ENCODE assay signal across 26 cellular contexts in genomic region chr18:59340817-59341216, GRCh38. TPM values are rescaled to one million over a fixed set of nuclear protein-coding genes. Genes with fewer than 3 reads are reported as not detected.
DNase-seq lines count a peak whose midpoint lies in the region; ATAC-seq and TF ChIP-seq lines count a peak whose summit lies in the region.
"Had no signal": no experiment of that assay in that cellular context is flagged by ENCODE, and none has a peak within 500 bp of the region (broad histone marks: within the 10 kb centered on the region; RNA-seq: fewer than 3 reads in every experiment).

No MANE protein-coding gene starts in this region.

- no peak overlapping the region for H2AFZ ChIP-seq in PC-9

- BruUV-seq in MCF 10A (replicated peaks; lab: Mats Ljungman, UMichigan) (no TSS peak), PC-9 (replicated peaks; lab: Mats Ljungman, UMichigan) (no TSS peak)

- no peak for DNase-seq in MCF 10A (ENCODE audit: unreplicated experiment)
- no peak for DNase-seq in breast epithelium (ENCODE audit: low spot score in 2 of 2)
- no peak for DNase-seq in activated T-helper 1 cell treated with anti-CD3 and anti-CD28 coated beads, Interleukin-12 subunit alpha, Interleukin-12 subunit beta, Interleukin-2, Interleukin-4 antibody, amounts not matched to agents 30 ng/mL and 10 ng/mL and 1 ng/mL, durations not matched to agents 14 hours and 24 hours and 36 hours (ENCODE audit: low spot score)
- DNase-seq in NAMALWA (ENCODE audit: low spot score), result no peak
- DNase-seq in PC-9, result no peak
- no peak for DNase-seq in esophagus squamous epithelium (lab: John Stamatoyannopoulos, UW)
- DNase-seq: activated B cell treated with CpG ODN at 0.5 μM for 24 hours; activated CD8-positive, alpha-beta memory T cell treated with anti-CD3 and anti-CD28 coated beads, Interleukin-2, amount 50 U/mL, for 48 hours; adrenal gland; AML-193; colonic mucosa; kidney glomerular epithelial cell; mammary epithelial cell; NCI-H1105 treated with DMSO at 0.1 percent for 48 hours; occipital lobe; small intestine; stimulated activated CD4-positive, alpha-beta T cell treated with anti-CD3 and anti-CD28 coated beads, Interleukin-2, amount 100 ng/mL, for 48 hours; stomach; transverse colon had no signal

- CTCF ChIA-PET in MCF 10A (lab: Yijun Ruan, JAX) (interaction anchor here (0.6 kb wide), 1 partner anchor 13 kb away, joined by 3 read pairs; no protein-coding TSS in a partner anchor), PC-9 (lab: Charles Lee) (no interaction called here)

- no peaks in the 10 kb centered on the region for H3F3A ChIP-seq in PC-9 (ENCODE audit: insufficient read depth, low read depth)

- H3K27me3 Mint-ChIP-seq in MCF 10A (ENCODE audit: insufficient read depth, unreplicated experiment), result no peaks in the 10 kb centered on the region
- no peaks in the 10 kb centered on the region for H3K27me3 Mint-ChIP-seq in activated T-helper 1 cell treated with anti-CD3 and anti-CD28 coated beads, Interleukin-12 subunit alpha, Interleukin-12 subunit beta, Interleukin-2, Interleukin-4 antibody, amounts not matched to agents 30 ng/mL and 10 ng/mL and 1 ng/mL, durations not matched to agents 14 hours and 24 hours and 36 hours (ENCODE audit: insufficient read depth)
- H3K27me3 Mint-ChIP-seq: activated B cell treated with CpG ODN at 0.5 μM for 24 hours had no signal

- peaks cover 6% of the 10 kb centered on the region for H3K4me1 Mint-ChIP-seq in MCF 10A (ENCODE audit: insufficient read depth, unreplicated experiment)
- H3K4me1 Mint-ChIP-seq in activated T-helper 1 cell treated with anti-CD3 and anti-CD28 coated beads, Interleukin-12 subunit alpha, Interleukin-12 subunit beta, Interleukin-2, Interleukin-4 antibody, amounts not matched to agents 30 ng/mL and 10 ng/mL and 1 ng/mL, durations not matched to agents 14 hours and 24 hours and 36 hours (ENCODE audit: low read depth), result peaks cover 60% of the 10 kb centered on the region
- H3K4me1 Mint-ChIP-seq: activated B cell treated with CpG ODN at 0.5 μM for 24 hours had no signal

- H3K4me3 ChIP-seq in breast epithelium (no peak overlapping the region), PC-9 (no peak overlapping the region), esophagus squamous epithelium (no peak overlapping the region)
- H3K4me3 ChIP-seq: adrenal gland, colonic mucosa, stomach, transverse colon had no signal

- TF ChIP-seq POLR2A in breast epithelium (IDR thresholded peaks at IDR 0.05), result no peak
- no peak for TF ChIP-seq POLR2A in esophagus squamous epithelium (IDR thresholded peaks at IDR 0.05)

- POLR2A ChIA-PET in MCF 10A (lab: Yijun Ruan, JAX), result no interaction called here
- POLR2A ChIA-PET in PC-9 (lab: Charles Lee; ENCODE audit: unreplicated experiment), result no interaction called here

- no peaks in the 10 kb centered on the region for H3K9me2 ChIP-seq in PC-9 (ENCODE audit: insufficient read depth)

- TF ChIP-seq CTCF in MCF 10A (IDR thresholded peaks at IDR 0.05; ENCODE audit: unreplicated experiment) (no peak), breast epithelium (IDR thresholded peaks at IDR 0.05) (no peak), PC-9 (conservative IDR thresholded peaks at IDR 0.05) (no peak), esophagus squamous epithelium (IDR thresholded peaks at IDR 0.05) (no peak)

- intact Hi-C loops in MCF 10A (cut with micrococcal nuclease) (no loop called here), breast epithelium (cut with DNase I; ENCODE audit: low total_unique reads) (no loop called here), PC-9 (cut with micrococcal nuclease; ENCODE audit: unreplicated experiment) (no loop called here), esophagus squamous epithelium (cut with DNase I) (no loop called here)
- intact Hi-C loops in activated T-helper 1 cell treated with anti-CD3 and anti-CD28 coated beads, Interleukin-12 subunit alpha, Interleukin-12 subunit beta, Interleukin-2, Interleukin-4 antibody, amounts not matched to agents 30 ng/mL and 10 ng/mL and 1 ng/mL, durations not matched to agents 14 hours and 24 hours and 36 hours (cut with micrococcal nuclease), result loop anchor here (1.0 kb wide), 1 partner anchor 17 kb away; no protein-coding TSS in a partner anchor

- peak overlapping the region; percentile 20 for H3K27ac Mint-ChIP-seq in MCF 10A (ENCODE audit: low read depth, unreplicated experiment)
- H3K27ac Mint-ChIP-seq in activated T-helper 1 cell treated with anti-CD3 and anti-CD28 coated beads, Interleukin-12 subunit alpha, Interleukin-12 subunit beta, Interleukin-2, Interleukin-4 antibody, amounts not matched to agents 30 ng/mL and 10 ng/mL and 1 ng/mL, durations not matched to agents 14 hours and 24 hours and 36 hours, result peak overlapping the region; percentile 80
- H3K27ac Mint-ChIP-seq: activated B cell treated with CpG ODN at 0.5 μM for 24 hours had no signal

- no peaks in the 10 kb centered on the region for H3K4me1 ChIP-seq in breast epithelium
- H3K4me1 ChIP-seq in PC-9 (replicated peaks; ENCODE audit: insufficient read depth), result no peaks in the 10 kb centered on the region
- H3K4me1 ChIP-seq in esophagus squamous epithelium, result no peaks in the 10 kb centered on the region
- H3K4me1 ChIP-seq: adrenal gland, colonic mucosa, transverse colon had no signal

- H3K9me3 ChIP-seq in breast epithelium (peaks cover 8 to 28% of the 10 kb centered on the region in 2 donors), PC-9 (ENCODE audit: insufficient read depth, low read depth) (no peaks in the 10 kb centered on the region), esophagus squamous epithelium (peaks cover 0 to 5% (median 0%) of the 10 kb centered on the region in 3 donors)
- H3K9me3 ChIP-seq: colonic mucosa had no signal

- peaks cover 17% of the 10 kb centered on the region for H3K36me3 ChIP-seq in breast epithelium
- H3K36me3 ChIP-seq in PC-9 (ENCODE audit: low read depth), result peaks cover 60% of the 10 kb centered on the region
- H3K36me3 ChIP-seq in esophagus squamous epithelium, result peaks cover 6 to 100% (median 23%) of the 10 kb centered on the region in 3 donors

- H3K4me3 Mint-ChIP-seq in MCF 10A (ENCODE audit: unreplicated experiment), result no peak overlapping the region
- H3K4me3 Mint-ChIP-seq in activated T-helper 1 cell treated with anti-CD3 and anti-CD28 coated beads, Interleukin-12 subunit alpha, Interleukin-12 subunit beta, Interleukin-2, Interleukin-4 antibody, amounts not matched to agents 30 ng/mL and 10 ng/mL and 1 ng/mL, durations not matched to agents 14 hours and 24 hours and 36 hours, result peak overlapping the region; percentile 56
- H3K4me3 Mint-ChIP-seq: activated B cell treated with CpG ODN at 0.5 μM for 24 hours had no signal

- H3K27ac ChIP-seq in breast epithelium (no peak overlapping the region), PC-9 (no peak overlapping the region), esophagus squamous epithelium (no peak overlapping the region)
- H3K27ac ChIP-seq: adrenal gland, colonic mucosa, stomach, transverse colon had no signal

- no peak overlapping the region for H3K4me2 ChIP-seq in PC-9

- H3K27me3 ChIP-seq in breast epithelium (no peaks in the 10 kb centered on the region), PC-9 (ENCODE audit: insufficient read depth, low read depth) (no peaks in the 10 kb centered on the region), esophagus squamous epithelium (no peaks in the 10 kb centered on the region)
- H3K27me3 ChIP-seq: adrenal gland, colonic mucosa, stomach, transverse colon had no signal

- H3K9me3 Mint-ChIP-seq in MCF 10A (ENCODE audit: unreplicated experiment), result peaks cover 8% of the 10 kb centered on the region
- H3K9me3 Mint-ChIP-seq in activated T-helper 1 cell treated with anti-CD3 and anti-CD28 coated beads, Interleukin-12 subunit alpha, Interleukin-12 subunit beta, Interleukin-2, Interleukin-4 antibody, amounts not matched to agents 30 ng/mL and 10 ng/mL and 1 ng/mL, durations not matched to agents 14 hours and 24 hours and 36 hours, result peaks cover 27% of the 10 kb centered on the region

- peak; percentile 51 for ATAC-seq in GM21515 (IDR thresholded peaks at IDR 0.05; ENCODE audit: unreplicated experiment)

- H4K20me1 ChIP-seq in PC-9 (ENCODE audit: insufficient read depth), result peaks cover 23% of the 10 kb centered on the region

- H3K79me2 ChIP-seq in PC-9 (ENCODE audit: low read depth), result peaks cover 37% of the 10 kb centered on the region; the same call in 1 of the 2 replicates

- H3K36me3 Mint-ChIP-seq in MCF 10A (ENCODE audit: insufficient read depth, unreplicated experiment), result peaks cover 98% of the 10 kb centered on the region
- peaks cover 81% of the 10 kb centered on the region for H3K36me3 Mint-ChIP-seq in activated T-helper 1 cell treated with anti-CD3 and anti-CD28 coated beads, Interleukin-12 subunit alpha, Interleukin-12 subunit beta, Interleukin-2, Interleukin-4 antibody, amounts not matched to agents 30 ng/mL and 10 ng/mL and 1 ng/mL, durations not matched to agents 14 hours and 24 hours and 36 hours (ENCODE audit: low read depth)

RNA-seq across cellular contexts. Expression of gene LMAN1, which starts 18.2 kb away (rescaled TPM):
- total RNA-seq in MCF 10A (2022) (168 and 227 TPM in 2 replicates), breast epithelium (100 to 1,000 TPM in 1 of 3 donors, 10 to 100 TPM in 2; 86.9 to 110 (median 95.7) TPM), PC-9 (2021) (77.3 and 78.3 TPM in 2 replicates), esophagus squamous epithelium (10 to 100 TPM; 67.1 to 80.3 (median 70.6) TPM)
- 147 and 175 TPM in 2 replicates for total RNA-seq in activated T-helper 1 cell treated with anti-CD3 and anti-CD28 coated beads, Interleukin-12 subunit alpha, Interleukin-12 subunit beta, Interleukin-2, Interleukin-4 antibody, amounts not matched to agents 30 ng/mL and 10 ng/mL and 1 ng/mL, durations not matched to agents 14 hours and 24 hours and 36 hours

RNA-seq across cellular contexts. Expression of gene CPLX4, which starts 22.4 kb away (rescaled TPM):
- total RNA-seq in MCF 10A (2022) (not detected in 2 replicates), breast epithelium (not detected), PC-9 (2021) (not detected in 2 replicates), esophagus squamous epithelium (under 1 TPM in 1 of 4 donors, not detected in 3; 0.31 TPM)
- not detected in 2 replicates for total RNA-seq in activated T-helper 1 cell treated with anti-CD3 and anti-CD28 coated beads, Interleukin-12 subunit alpha, Interleukin-12 subunit beta, Interleukin-2, Interleukin-4 antibody, amounts not matched to agents 30 ng/mL and 10 ng/mL and 1 ng/mL, durations not matched to agents 14 hours and 24 hours and 36 hours
- total RNA-seq: activated B cell treated with CpG ODN at 0.5 μM for 24 hours, adrenal gland, colonic mucosa, fibroblast of lung, H1, LHCN-M2, mammary epithelial cell, myocyte, NCI-H460, occipital lobe, RPMI7951, stomach, transverse colon had no signal
